Comparison of ENCODE assay signal across 9 cellular contexts in the genomic region with DNA sequence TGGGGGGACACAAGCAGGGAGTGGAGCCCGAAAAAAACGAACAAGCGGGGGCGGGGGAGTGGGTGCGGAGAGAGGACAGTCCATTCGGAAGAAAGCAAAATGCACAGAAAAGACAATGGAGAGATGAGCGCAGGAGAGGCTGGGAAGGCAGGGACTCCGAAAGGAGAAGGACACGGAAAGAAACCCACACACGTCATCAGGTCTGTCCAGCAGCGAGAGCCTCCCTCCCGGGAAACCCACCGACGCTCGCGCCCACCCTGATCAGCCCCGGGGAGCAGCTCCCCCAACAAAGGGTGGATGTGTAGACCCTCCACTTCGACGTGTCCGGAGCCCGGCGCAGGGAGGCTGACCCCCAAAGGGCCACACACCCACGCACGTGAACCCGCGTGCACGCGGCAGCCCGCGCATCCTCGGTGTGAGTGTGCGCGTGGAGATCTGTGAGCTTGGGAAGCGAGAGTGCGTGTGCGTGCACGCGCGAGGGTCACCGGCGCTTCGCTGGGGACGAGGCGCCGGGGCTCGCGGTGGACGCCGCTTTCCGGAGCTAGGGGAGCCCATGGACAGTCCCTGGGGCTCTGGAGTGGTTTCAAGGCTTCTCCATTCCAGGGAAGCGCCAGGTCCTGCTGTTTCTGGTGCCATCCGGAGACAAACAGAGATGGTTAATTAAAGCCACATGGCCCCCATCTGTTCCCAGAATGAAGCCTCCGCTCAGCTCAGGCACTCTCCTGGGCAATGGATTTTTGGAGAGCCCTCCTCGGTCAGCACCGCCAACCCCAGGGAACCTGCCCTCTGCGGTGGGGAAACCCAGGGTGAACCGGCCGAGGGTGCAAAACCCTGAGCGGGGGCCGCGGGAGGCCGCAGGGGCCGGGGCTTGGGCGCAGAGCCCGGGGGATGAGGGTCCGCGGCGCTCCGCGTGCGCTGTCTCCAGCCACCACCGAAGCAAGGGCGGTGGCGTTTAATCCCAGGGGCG. TPM values are rescaled to one million over a fixed set of nuclear protein-coding genes. Genes with fewer than 3 reads are reported as not detected.
DNase-seq lines count a peak whose midpoint lies in the region; ATAC-seq, FAIRE-seq and TF ChIP-seq lines count a peak whose summit lies in the region.
"Had no signal": no experiment of that assay in that cellular context is flagged by ENCODE, and none has a peak within 500 bp of the region (broad histone marks: within the 10 kb centered on the region; RNA-seq: fewer than 3 reads in every experiment).

No MANE protein-coding gene starts in this region.

- H3K27me3 Mint-ChIP-seq in activated B cell treated with CpG ODN at 0.5 μM for 24 hours: peaks cover 58% of the 10 kb centered on the region

- in situ Hi-C loops in GM13977 (cut with MboI; ENCODE audit: low pct_unique_long_range_greater_than_20kb, low sequenced_read_pairs, unreplicated experiment): no loop called here

- peaks cover 45% of the 10 kb centered on the region for H3K4me1 ChIP-seq in A673 (ENCODE audit: insufficient read depth, low read length, poor library complexity, severe bottlenecking)
- peaks cover 0 to 26% (median 24%) of the 10 kb centered on the region in 3 donors for H3K4me1 ChIP-seq in pancreas

- no peaks in the 10 kb centered on the region for H3K36me3 Mint-ChIP-seq in activated B cell treated with CpG ODN at 0.5 μM for 24 hours (ENCODE audit: low read depth)

- no peak for ATAC-seq in activated B cell treated with CpG ODN at 0.5 μM for 24 hours (ENCODE audit: low read depth)
- ATAC-seq in pancreas: peak; percentile 27 to 47 (median 40)
- ATAC-seq in GM18505 (IDR thresholded peaks at IDR 0.05; ENCODE audit: unreplicated experiment): no peak

- TF ChIP-seq POLR2A in GM18505 (IDR thresholded peaks at IDR 0.05; ENCODE audit: borderline replicate concordance, extremely low read depth, insufficient read depth, insufficient read length): no peak

- DNase-seq in A673 (ENCODE audit: low spot score) (peak; percentile 78), GM13977 (ENCODE audit: low spot score) (peak; percentile 35), activated B cell treated with CpG ODN at 0.5 μM for 24 hours (no peak), frontal cortex (ENCODE audit: low spot score in 2 of 2) (peak; percentile 25 to 28), pancreas (peak in 4 of 6 donors; percentile 36 to 77 (median 50)), GM19239 (ENCODE audit: insufficient read length, low spot score) (no peak), SHP77 treated with DMSO at 0.1 percent for 48 hours (lab: John Stamatoyannopoulos, UW) (no peak)

- no peaks in the 10 kb centered on the region for H3K9me3 Mint-ChIP-seq in activated B cell treated with CpG ODN at 0.5 μM for 24 hours

- H3K27ac ChIP-seq in A673 (ENCODE audit: low read depth, low read length, poor library complexity, severe bottlenecking) (peak overlapping the region; percentile 92), pancreas (peak overlapping the region; percentile 60 to 85 (median 70))

- peak overlapping the region; percentile 73 for H3K4me3 Mint-ChIP-seq in activated B cell treated with CpG ODN at 0.5 μM for 24 hours

- H3K27me3 ChIP-seq in A673 (replicated peaks; ENCODE audit: insufficient read depth, low read depth, low read length, poor library complexity) (no peaks in the 10 kb centered on the region), pancreas (no peaks in the 10 kb centered on the region)

- H3K36me3 ChIP-seq in A673 (ENCODE audit: insufficient read depth, low read length, poor library complexity, severe bottlenecking) (peaks cover 20% of the 10 kb centered on the region), pancreas (no peaks in the 10 kb centered on the region)

- H3K9me3 ChIP-seq in A673 (ENCODE audit: low read depth, low read length, poor library complexity, severe bottlenecking) (no peaks in the 10 kb centered on the region), pancreas (no peaks in the 10 kb centered on the region)

- H3K4me3 ChIP-seq in A673 (ENCODE audit: low read depth, low read length, poor library complexity, severe bottlenecking): peak overlapping the region; percentile 76
- H3K4me3 ChIP-seq in pancreas: peak overlapping the region; percentile 53 to 82 (median 67)

- no peak for TF ChIP-seq CTCF in A673 (conservative IDR thresholded peaks at IDR 0.05; ENCODE audit: low read depth, low read length)
- no peak for TF ChIP-seq CTCF in GM13977 (IDR thresholded peaks at IDR 0.05; ENCODE audit: extremely low read depth, insufficient read depth, missing control alignments)
- TF ChIP-seq CTCF in activated B cell treated with CpG ODN at 0.5 μM for 24 hours (IDR thresholded peaks at IDR 0.05): no peak
- no peak for TF ChIP-seq CTCF in pancreas (IDR thresholded peaks at IDR 0.05)

- intact Hi-C loops in A673 (cut with micrococcal nuclease; ENCODE audit: unreplicated experiment): loop anchor here (2.0 kb wide), 1 partner anchor 95 kb away; no protein-coding TSS in a partner anchor
- intact Hi-C loops in activated B cell treated with CpG ODN at 0.5 μM for 24 hours (cut with micrococcal nuclease): loop anchor here (10.0 kb wide), 1 partner anchor 143 kb away; no protein-coding TSS in a partner anchor
- intact Hi-C loops in pancreas (cut with DNase I): no loop called here

- H3K27ac Mint-ChIP-seq in activated B cell treated with CpG ODN at 0.5 μM for 24 hours: no peak overlapping the region

- CTCF ChIA-PET in A673 (lab: Charles Lee) (interaction anchor here (1.0 kb wide), 1 partner anchor 131 kb away, joined by 3 read pairs; no protein-coding TSS in a partner anchor), activated B cell treated with CpG ODN at 0.5 μM for 24 hours (lab: Charles Lee) (no interaction called here)

- 1 to 3% methylated on average over 72 to 75 of the region's 75 CpGs for WGBS in pancreas, 2 donors

- POLR2A ChIA-PET in A673 (lab: Charles Lee; ENCODE audit: low non-redundant PET) (interaction anchor here (0.5 kb wide), 1 partner anchor 467 kb away, joined by 9 read pairs; no protein-coding TSS in a partner anchor), activated B cell treated with CpG ODN at 0.5 μM for 24 hours (lab: Charles Lee) (no interaction called here)

- H3K4me1 Mint-ChIP-seq in activated B cell treated with CpG ODN at 0.5 μM for 24 hours: peaks cover 21% of the 10 kb centered on the region

- no TSS peak for BruUV-seq in A673 (replicated peaks; lab: Mats Ljungman, UMichigan)

- FAIRE-seq in frontal cortex (lab: Jason Lieb, UNC) (no peak), pancreas (lab: Jason Lieb, UNC) (no peak), GM19239 (lab: Jason Lieb, UNC) (no peak)
- FAIRE-seq: colon had no signal

RNA-seq across cellular contexts. Expression of gene LAMB1, which starts 0.9 kb away (rescaled TPM):
- total RNA-seq in A673 (2021) (162 and 169 TPM in 2 replicates), activated B cell treated with CpG ODN at 0.5 μM for 24 hours (not detected in 2 replicates), frontal cortex (30.2 TPM), pancreas (100 to 1,000 TPM in 3 of 6 donors, 10 to 100 TPM in 3; 25.5 to 169 (median 101) TPM)
- polyA plus RNA-seq in pancreas: 100 to 1,000 TPM; 137 to 167 TPM

Comparison
In these comparisons a context has a peak if more than half of its experiments do, and no peak if none do; other contexts are left out.
1. DNase-seq: peak in A673 (single experiment), GM13977 (single experiment), frontal cortex (2 of 2) and pancreas (4 of 6); none in activated B cell treated with CpG ODN at 0.5 μM for 24 hours (single experiment), GM19239 (single experiment) and SHP77 treated with DMSO at 0.1 percent for 48 hours (single experiment).
2. ATAC-seq: peak in pancreas (4 of 4); none in activated B cell treated with CpG ODN at 0.5 μM for 24 hours (single experiment) and GM18505 (single experiment).
3. RNA of gene LAMB1, which starts 0.9 kb away (total RNA-seq): 162 to 169 TPM in A673, 25.5 to 169 TPM in pancreas and 30.2 TPM in frontal cortex (single experiment); not detected in activated B cell treated with CpG ODN at 0.5 μM for 24 hours; every median in the first group is over 10 times any median in the second.
4. intact Hi-C loops: an anchor here in A673 (2.0 kb wide) and activated B cell treated with CpG ODN at 0.5 μM for 24 hours (10.0 kb wide); none called in pancreas.